Comparison of ENCODE assay signal across 26 cellular contexts in genomic region chr5:173441053-173441628, GRCh38.
"Had no signal": no experiment of that assay in that cellular context is flagged by ENCODE, and none has a peak within 500 bp of the region (broad histone marks: within the 10 kb centered on the region; RNA-seq: fewer than 3 reads in every experiment).

No MANE protein-coding gene starts in this region.

- H3K9me3 ChIP-seq: ascending aorta, esophagus muscularis mucosa, gastroesophageal sphincter, heart right ventricle had no signal

- H3K4me1 Mint-ChIP-seq: activated CD4-positive, alpha-beta memory T cell treated with anti-CD3 and anti-CD28 coated beads, Interleukin-2, amount 10 ng/mL, durations not matched to agents 7 days and 5 days; activated CD4-positive, alpha-beta T cell treated with anti-CD3 and anti-CD28 coated beads, Interleukin-2, amount 10 ng/mL, durations not matched to agents 7 days and 5 days; activated naive CD4-positive, alpha-beta T cell treated with anti-CD3 and anti-CD28 coated beads, Interleukin-2, amount 10 ng/mL, durations not matched to agents 7 days and 5 days; activated naive CD8-positive, alpha-beta T cell treated with anti-CD3 and anti-CD28 coated beads, Interleukin-2, amount 10 ng/mL, durations not matched to agents 7 days and 5 days; brain; central memory CD8-positive, alpha-beta T cell; WTC11 had no signal

- H3K9me3 Mint-ChIP-seq: activated CD4-positive, alpha-beta memory T cell treated with anti-CD3 and anti-CD28 coated beads, Interleukin-2, amount 10 ng/mL, durations not matched to agents 7 days and 5 days; activated CD4-positive, alpha-beta T cell treated with anti-CD3 and anti-CD28 coated beads, Interleukin-2, amount 10 ng/mL, durations not matched to agents 7 days and 5 days; activated naive CD4-positive, alpha-beta T cell treated with anti-CD3 and anti-CD28 coated beads, Interleukin-2, amount 10 ng/mL, durations not matched to agents 7 days and 5 days; activated naive CD4-positive, alpha-beta T cell treated with anti-CD3 and anti-CD28 coated beads, Interleukin-2, amount 50 U/mL, for 72 hours; activated naive CD8-positive, alpha-beta T cell treated with anti-CD3 and anti-CD28 coated beads, Interleukin-2, amount 10 ng/mL, durations not matched to agents 7 days and 5 days; activated T-cell treated with anti-CD3 and anti-CD28 coated beads, Interleukin-2, amount 50 U/mL, for 24 hours; activated T-cell treated with anti-CD3 and anti-CD28 coated beads, Interleukin-2, amount 50 U/mL, for 72 hours; brain; central memory CD8-positive, alpha-beta T cell; WTC11 had no signal

- H3K4me3 Mint-ChIP-seq: activated CD4-positive, alpha-beta memory T cell treated with anti-CD3 and anti-CD28 coated beads, Interleukin-2, amount 10 ng/mL, durations not matched to agents 7 days and 5 days; activated CD4-positive, alpha-beta T cell treated with anti-CD3 and anti-CD28 coated beads, Interleukin-2, amount 10 ng/mL, durations not matched to agents 7 days and 5 days; activated naive CD4-positive, alpha-beta T cell treated with anti-CD3 and anti-CD28 coated beads, Interleukin-2, amount 10 ng/mL, durations not matched to agents 7 days and 5 days; activated naive CD8-positive, alpha-beta T cell treated with anti-CD3 and anti-CD28 coated beads, Interleukin-2, amount 10 ng/mL, durations not matched to agents 7 days and 5 days; activated T-cell treated with anti-CD3 and anti-CD28 coated beads, Interleukin-2, amount 50 U/mL, for 24 hours; activated T-cell treated with anti-CD3 and anti-CD28 coated beads, Interleukin-2, amount 50 U/mL, for 72 hours; brain; central memory CD8-positive, alpha-beta T cell; WTC11 had no signal

- DNase-seq: activated CD4-positive, alpha-beta memory T cell treated with anti-CD3 and anti-CD28 coated beads, Interleukin-2, amount 10 ng/mL, durations not matched to agents 7 days and 5 days; activated CD4-positive, alpha-beta T cell treated with anti-CD3 and anti-CD28 coated beads for 1 hour; activated CD4-positive, alpha-beta T cell treated with anti-CD3 and anti-CD28 coated beads for 4 hours; activated CD4-positive, alpha-beta T cell treated with anti-CD3 and anti-CD28 coated beads, Interleukin-2, amount 10 ng/mL, durations not matched to agents 7 days and 5 days; activated CD4-positive, alpha-beta T cell treated with anti-CD3 and anti-CD28 coated beads, Interleukin-2, amount 50 U/mL, for 4 hours; activated CD8-positive, alpha-beta memory T cell treated with anti-CD3 and anti-CD28 coated beads, Interleukin-2, amount 50 U/mL, for 48 hours; activated gamma-delta T cell; activated naive CD4-positive, alpha-beta T cell; activated naive CD4-positive, alpha-beta T cell treated with anti-CD3 and anti-CD28 coated beads, Interleukin-2, amount 10 ng/mL, durations not matched to agents 7 days and 5 days; activated naive CD8-positive, alpha-beta T cell treated with anti-CD3 and anti-CD28 coated beads, Interleukin-2, amount 10 ng/mL, durations not matched to agents 7 days and 5 days; activated T-cell treated with anti-CD3 and anti-CD28 coated beads for 4 hours; activated T-cell treated with anti-CD3 and anti-CD28 coated beads, Interleukin-2, amount 50 U/mL, for 24 hours; activated T-cell treated with anti-CD3 and anti-CD28 coated beads, Interleukin-2, amount 50 U/mL, for 72 hours; effector CD8-positive, alpha-beta T cell; foreskin melanocyte; heart right ventricle; T-helper 2 cell had no signal

- ATAC-seq: activated naive CD4-positive, alpha-beta T cell treated with anti-CD3 and anti-CD28 coated beads, Interleukin-2, amount 50 U/mL, for 72 hours; activated T-cell treated with anti-CD3 and anti-CD28 coated beads, Interleukin-2, amount 50 U/mL, for 72 hours; gastroesophageal sphincter; heart right ventricle; WTC11 had no signal

- H3K27ac ChIP-seq: ascending aorta, epithelial cell of prostate, esophagus muscularis mucosa, gastroesophageal sphincter, heart right ventricle, VCaP had no signal

- H3K27ac Mint-ChIP-seq: activated CD4-positive, alpha-beta memory T cell treated with anti-CD3 and anti-CD28 coated beads, Interleukin-2, amount 10 ng/mL, durations not matched to agents 7 days and 5 days; activated CD4-positive, alpha-beta T cell treated with anti-CD3 and anti-CD28 coated beads, Interleukin-2, amount 10 ng/mL, durations not matched to agents 7 days and 5 days; activated naive CD4-positive, alpha-beta T cell treated with anti-CD3 and anti-CD28 coated beads, Interleukin-2, amount 10 ng/mL, durations not matched to agents 7 days and 5 days; activated naive CD4-positive, alpha-beta T cell treated with anti-CD3 and anti-CD28 coated beads, Interleukin-2, amount 50 U/mL, for 72 hours; activated T-cell treated with anti-CD3 and anti-CD28 coated beads, Interleukin-2, amount 50 U/mL, for 24 hours; activated T-cell treated with anti-CD3 and anti-CD28 coated beads, Interleukin-2, amount 50 U/mL, for 72 hours; brain; WTC11 had no signal

- H3K36me3 ChIP-seq: ascending aorta, esophagus muscularis mucosa, gastroesophageal sphincter, heart right ventricle had no signal

- H3K27me3 Mint-ChIP-seq: activated CD4-positive, alpha-beta memory T cell treated with anti-CD3 and anti-CD28 coated beads, Interleukin-2, amount 10 ng/mL, durations not matched to agents 7 days and 5 days; activated CD4-positive, alpha-beta T cell treated with anti-CD3 and anti-CD28 coated beads, Interleukin-2, amount 10 ng/mL, durations not matched to agents 7 days and 5 days; activated naive CD4-positive, alpha-beta T cell treated with anti-CD3 and anti-CD28 coated beads, Interleukin-2, amount 10 ng/mL, durations not matched to agents 7 days and 5 days; activated naive CD8-positive, alpha-beta T cell treated with anti-CD3 and anti-CD28 coated beads, Interleukin-2, amount 10 ng/mL, durations not matched to agents 7 days and 5 days had no signal

- H3K27me3 ChIP-seq: ascending aorta, esophagus muscularis mucosa, gastroesophageal sphincter, heart right ventricle had no signal

- H3K4me3 ChIP-seq: ascending aorta, esophagus muscularis mucosa, gastroesophageal sphincter, heart right ventricle had no signal

- H3K36me3 Mint-ChIP-seq: activated naive CD4-positive, alpha-beta T cell treated with anti-CD3 and anti-CD28 coated beads, Interleukin-2, amount 10 ng/mL, durations not matched to agents 7 days and 5 days; activated naive CD4-positive, alpha-beta T cell treated with anti-CD3 and anti-CD28 coated beads, Interleukin-2, amount 50 U/mL, for 72 hours; activated naive CD8-positive, alpha-beta T cell treated with anti-CD3 and anti-CD28 coated beads, Interleukin-2, amount 10 ng/mL, durations not matched to agents 7 days and 5 days; brain; WTC11 had no signal

- H3K4me1 ChIP-seq: ascending aorta, esophagus muscularis mucosa, gastroesophageal sphincter, heart right ventricle had no signal
